In genomic region chr1:55061000-55061705, GRCh38 we compare ENCODE assay signal across 22 cellular contexts. TPM values are rescaled to one million over a fixed set of nuclear protein-coding genes. Genes with fewer than 3 reads are reported as not detected.
"Had no signal": no experiment of that assay in that cellular context is flagged by ENCODE, and none has a peak within 500 bp of the region (broad histone marks: within the 10 kb centered on the region; RNA-seq: fewer than 3 reads in every experiment).

No MANE protein-coding gene starts in this region.

- H3K4me1 ChIP-seq: colonic mucosa had no signal

- H3K27ac Mint-ChIP-seq: activated CD4-positive, alpha-beta memory T cell treated with anti-CD3 and anti-CD28 coated beads for 36 hours; activated CD4-positive, alpha-beta T cell treated with anti-CD3 and anti-CD28 coated beads for 36 hours; nephron progenitor cell; progenitor cell of endocrine pancreas; stimulated activated naive B cell treated with anti-CD40 and anti-IgM and Interleukin-4, amounts not matched to agents 10 μg/mL and 1 μg/mL and 100 μg/mL, for 72 hours; type B pancreatic cell had no signal

- DNase-seq: activated gamma-delta T cell treated with Interleukin-2 at 50 U/mL for 16 hours; activated T-cell treated with anti-CD3 and anti-CD28 coated beads for 4 hours; colonic mucosa; heart left ventricle; left colon; nephron progenitor cell; nucleus accumbens; retina; sigmoid colon; stimulated activated naive B cell treated with anti-CD40 and anti-IgM and Interleukin-4, amounts not matched to agents 10 μg/mL and 1 μg/mL and 100 μg/mL, for 72 hours; T-helper 9 cell had no signal

- FAIRE-seq: astrocyte, islet of Langerhans had no signal

- H3K27me3 ChIP-seq: breast epithelium, colonic mucosa, heart left ventricle, sigmoid colon had no signal

- H3K27me3 Mint-ChIP-seq: activated CD4-positive, alpha-beta memory T cell treated with anti-CD3 and anti-CD28 coated beads for 36 hours; activated CD4-positive, alpha-beta T cell treated with anti-CD3 and anti-CD28 coated beads for 36 hours; central memory CD8-positive, alpha-beta T cell; progenitor cell of endocrine pancreas; stimulated activated naive B cell treated with anti-CD40 and anti-IgM and Interleukin-4, amounts not matched to agents 10 μg/mL and 1 μg/mL and 100 μg/mL, for 72 hours; type B pancreatic cell had no signal

- H3K9me3 ChIP-seq: breast epithelium, colonic mucosa, heart left ventricle, sigmoid colon, thoracic aorta had no signal

- H3K36me3 Mint-ChIP-seq: activated CD4-positive, alpha-beta memory T cell treated with anti-CD3 and anti-CD28 coated beads for 36 hours; activated naive CD4-positive, alpha-beta T cell treated with anti-CD3 and anti-CD28 coated beads, Interleukin-2, amount 50 U/mL, for 72 hours had no signal

- H3K27ac ChIP-seq: breast epithelium, colonic mucosa, heart left ventricle had no signal

- H3K9me3 Mint-ChIP-seq: activated CD4-positive, alpha-beta memory T cell treated with anti-CD3 and anti-CD28 coated beads for 36 hours; activated naive CD4-positive, alpha-beta T cell treated with anti-CD3 and anti-CD28 coated beads, Interleukin-2, amount 50 U/mL, for 72 hours; central memory CD8-positive, alpha-beta T cell; nephron progenitor cell; stimulated activated naive B cell treated with anti-CD40 and anti-IgM and Interleukin-4, amounts not matched to agents 10 μg/mL and 1 μg/mL and 100 μg/mL, for 72 hours; type B pancreatic cell had no signal

- H3K4me1 Mint-ChIP-seq: central memory CD8-positive, alpha-beta T cell; nephron progenitor cell; stimulated activated naive B cell treated with anti-CD40 and anti-IgM and Interleukin-4, amounts not matched to agents 10 μg/mL and 1 μg/mL and 100 μg/mL, for 72 hours had no signal

- ATAC-seq: heart left ventricle, left colon had no signal

- H3K4me3 Mint-ChIP-seq: activated CD4-positive, alpha-beta memory T cell treated with anti-CD3 and anti-CD28 coated beads for 36 hours; activated CD4-positive, alpha-beta T cell treated with anti-CD3 and anti-CD28 coated beads for 36 hours; central memory CD8-positive, alpha-beta T cell; nephron progenitor cell; stimulated activated naive B cell treated with anti-CD40 and anti-IgM and Interleukin-4, amounts not matched to agents 10 μg/mL and 1 μg/mL and 100 μg/mL, for 72 hours; type B pancreatic cell had no signal

- H3K36me3 ChIP-seq: breast epithelium, colonic mucosa, sigmoid colon, thoracic aorta had no signal

- H3K4me3 ChIP-seq: breast epithelium, colonic mucosa, heart left ventricle, sigmoid colon, thoracic aorta had no signal

RNA-seq across cellular contexts. Expression of gene PCSK9, which starts 21.8 kb away (rescaled TPM):
- total RNA-seq: activated CD4-positive, alpha-beta memory T cell treated with anti-CD3 and anti-CD28 coated beads for 36 hours; activated CD4-positive, alpha-beta T cell treated with anti-CD3 and anti-CD28 coated beads for 36 hours; activated naive CD4-positive, alpha-beta T cell treated with anti-CD3 and anti-CD28 coated beads, Interleukin-2, amount 50 U/mL, for 72 hours; mononuclear cell had no signal
